In genomic region chr9:128370367-128370751, GRCh38 we compare ENCODE assay signal across 8 cellular contexts. TPM values are rescaled to one million over a fixed set of nuclear protein-coding genes. Genes with fewer than 3 reads are reported as not detected.
DNase-seq lines count a peak whose midpoint lies in the region; ATAC-seq and TF ChIP-seq lines count a peak whose summit lies in the region.

No MANE protein-coding gene starts in this region.

- H3K27me3 Mint-ChIP-seq in CD8-positive, alpha-beta memory T cell = peaks cover 8 to 10% of the 10 kb centered on the region in 2 donors

- H3K4me2 ChIP-seq in osteoblast (ENCODE audit: insufficient read depth, low read length) = peak overlapping the region; percentile 83

- peak overlapping the region; percentile 90 to 99 (median 97) for H3K27ac Mint-ChIP-seq in CD8-positive, alpha-beta memory T cell

- peak overlapping the region; percentile 95 for H3K27ac ChIP-seq in CD8-positive, alpha-beta memory T cell (ENCODE audit: low read depth, low read length)
- peak overlapping the region; percentile 88 for H3K27ac ChIP-seq in osteoblast (ENCODE audit: low read depth, low read length)

- no peak for DNase-seq in CD8-positive, alpha-beta memory T cell
- no peak for DNase-seq in NT2/D1 (ENCODE audit: low read depth, low spot score)
- DNase-seq in osteoblast (ENCODE audit: insufficient read length, low spot score, missing footprints) = no peak
- no peak for DNase-seq in NCI-H774 (lab: John Stamatoyannopoulos, UW)
- no peak for DNase-seq in left lobe of liver (ENCODE audit: low spot score)
- DNase-seq in activated gamma-delta T cell treated with Interleukin-2 at 50 U/mL for 16 hours = no peak

- H3K4me3 ChIP-seq in CD8-positive, alpha-beta memory T cell (ENCODE audit: low read length) = peak overlapping the region; percentile 90
- H3K4me3 ChIP-seq in NT2/D1 (ENCODE audit: insufficient read length, low read depth) (peak overlapping the region; percentile 98), endocrine pancreas (ENCODE audit: control insufficient read depth, insufficient read depth, low read length) (peak overlapping the region; percentile 84), osteoblast (ENCODE audit: insufficient read depth, low read length) (peak overlapping the region; percentile 85)

- POLR2A ChIA-PET in CD8-positive, alpha-beta memory T cell (lab: Charles Lee) = interaction anchor here (2.3 kb wide), 1 partner anchor 9 kb away, joined by 16 read pairs; no protein-coding TSS in a partner anchor

- peaks cover 4% of the 10 kb centered on the region for H3K36me3 ChIP-seq in CD8-positive, alpha-beta memory T cell (ENCODE audit: insufficient read depth, low read length)
- H3K36me3 ChIP-seq in NT2/D1 (ENCODE audit: insufficient read depth, insufficient read length, low read length) = peaks cover 33% of the 10 kb centered on the region
- no peaks in the 10 kb centered on the region for H3K36me3 ChIP-seq in endocrine pancreas (ENCODE audit: control insufficient read depth, insufficient read depth, low read length)
- H3K36me3 ChIP-seq in osteoblast (ENCODE audit: insufficient read depth, low read length) = peaks cover 5% of the 10 kb centered on the region

- no peaks in the 10 kb centered on the region for H3K27me3 ChIP-seq in CD8-positive, alpha-beta memory T cell (ENCODE audit: insufficient read depth, low read length, poor library complexity, severe bottlenecking)
- H3K27me3 ChIP-seq in NT2/D1 (ENCODE audit: insufficient read depth, insufficient read length) (peaks cover 25% of the 10 kb centered on the region), endocrine pancreas (ENCODE audit: control insufficient read depth, insufficient read depth, low read length) (no peaks in the 10 kb centered on the region), osteoblast (ENCODE audit: insufficient read depth, low read length) (no peaks in the 10 kb centered on the region)

- no peak for TF ChIP-seq CTCF in osteoblast (IDR thresholded peaks at IDR 0.05; ENCODE audit: extremely low read depth, low read depth, low read length)

- peaks cover 18% of the 10 kb centered on the region for H3K4me1 ChIP-seq in CD8-positive, alpha-beta memory T cell (ENCODE audit: insufficient read depth, low read length)
- H3K4me1 ChIP-seq in NT2/D1 (ENCODE audit: insufficient read depth, insufficient read length) (peaks cover 4% of the 10 kb centered on the region), endocrine pancreas (ENCODE audit: control insufficient read depth, insufficient read depth, low read length) (peaks cover 9% of the 10 kb centered on the region), osteoblast (ENCODE audit: insufficient read depth, low read length) (peaks cover 21% of the 10 kb centered on the region)

- H3K4me1 Mint-ChIP-seq in CD8-positive, alpha-beta memory T cell = peaks cover 38 to 39% (median 38%) of the 10 kb centered on the region in 3 donors

- peak overlapping the region; percentile 93 to 98 (median 97) for H3K4me3 Mint-ChIP-seq in CD8-positive, alpha-beta memory T cell

- peak overlapping the region; percentile 92 for H2AFZ ChIP-seq in osteoblast (ENCODE audit: low read length)

- CTCF ChIA-PET in CD8-positive, alpha-beta memory T cell (lab: Charles Lee) = interaction anchor here (1.2 to 2.1 kb wide), 2 partner anchors 8 to 17 kb away, joined by 3 to 16 read pairs; no protein-coding TSS in a partner anchor

- peaks cover 38% of the 10 kb centered on the region for H3K79me2 ChIP-seq in osteoblast (ENCODE audit: insufficient read depth, low read length)

- ATAC-seq in left lobe of liver (no peak), HG03520 (IDR thresholded peaks at IDR 0.05; ENCODE audit: unreplicated experiment) (no peak)

- H4K20me1 ChIP-seq in osteoblast (ENCODE audit: insufficient read depth, low read length) = peaks cover 4% of the 10 kb centered on the region

- peaks cover 0 to 33% (median 0%) of the 10 kb centered on the region in 3 donors for H3K36me3 Mint-ChIP-seq in CD8-positive, alpha-beta memory T cell

- no peaks in the 10 kb centered on the region for H3K9me3 ChIP-seq in CD8-positive, alpha-beta memory T cell (ENCODE audit: low read length)
- H3K9me3 ChIP-seq in NT2/D1 (ENCODE audit: insufficient read depth, low read length) (no peaks in the 10 kb centered on the region), endocrine pancreas (ENCODE audit: control insufficient read depth, low read length) (no peaks in the 10 kb centered on the region), osteoblast (ENCODE audit: low read depth, low read length) (no peaks in the 10 kb centered on the region)

- H3K9me3 Mint-ChIP-seq in CD8-positive, alpha-beta memory T cell = no peaks in the 10 kb centered on the region

- peak overlapping the region; percentile 93 for H3K9ac ChIP-seq in NT2/D1 (ENCODE audit: insufficient read length, low read depth)
- peak overlapping the region; percentile 94 for H3K9ac ChIP-seq in endocrine pancreas (ENCODE audit: control insufficient read depth, insufficient read depth, low read length)

RNA-seq across cellular contexts. Expression of gene URM1, which starts 0.8 kb away (rescaled TPM):
- total RNA-seq in CD8-positive, alpha-beta memory T cell = 100 to 1,000 TPM; 100 to 108 TPM
- 56.3 TPM for polyA plus RNA-seq in CD8-positive, alpha-beta memory T cell
- total RNA-seq in osteoblast (29.2 and 35.1 TPM in 2 replicates), left lobe of liver (24.6 TPM)

RNA-seq across cellular contexts. Expression of gene SLC27A4, which starts 30.0 kb away (rescaled TPM):
- total RNA-seq in CD8-positive, alpha-beta memory T cell = 10 to 100 TPM; 41.2 to 46.0 TPM
- 11.2 TPM for polyA plus RNA-seq in CD8-positive, alpha-beta memory T cell
- total RNA-seq in osteoblast = 21.4 and 23.0 TPM in 2 replicates
- 30.3 TPM for total RNA-seq in left lobe of liver

RNA-seq across cellular contexts. Expression of gene COQ4, which starts 47.7 kb away (rescaled TPM):
- 10 to 100 TPM; 51.1 to 56.9 TPM for total RNA-seq in CD8-positive, alpha-beta memory T cell
- polyA plus RNA-seq in CD8-positive, alpha-beta memory T cell = 36.9 TPM
- total RNA-seq in osteoblast (34.7 and 34.8 TPM in 2 replicates), left lobe of liver (34.2 TPM)

RNA-seq across cellular contexts. Expression of gene TRUB2, which starts 48.1 kb away (rescaled TPM):
- 10 to 100 TPM; 48.8 to 50.4 TPM for total RNA-seq in CD8-positive, alpha-beta memory T cell
- polyA plus RNA-seq in CD8-positive, alpha-beta memory T cell = 23.6 TPM
- total RNA-seq in osteoblast = 16.2 and 16.3 TPM in 2 replicates
- 28.7 TPM for total RNA-seq in left lobe of liver

RNA-seq across cellular contexts. Expression of gene CERCAM, which starts 50.3 kb away (rescaled TPM):
- total RNA-seq in CD8-positive, alpha-beta memory T cell = 1 to 10 TPM; 1.9 to 2.6 TPM
- 1.1 TPM for polyA plus RNA-seq in CD8-positive, alpha-beta memory T cell
- total RNA-seq in osteoblast (186 and 195 TPM in 2 replicates), left lobe of liver (1.0 TPM)
